In genomic region chr9:121631978-121632418, GRCh38 we compare ENCODE assay signal across 19 cellular contexts. TPM values are rescaled to one million over a fixed set of nuclear protein-coding genes. Genes with fewer than 3 reads are reported as not detected.
DNase-seq lines count a peak whose midpoint lies in the region; ATAC-seq and TF ChIP-seq lines count a peak whose summit lies in the region.
"Had no signal": no experiment of that assay in that cellular context is flagged by ENCODE, and none has a peak within 500 bp of the region (broad histone marks: within the 10 kb centered on the region; RNA-seq: fewer than 3 reads in every experiment).

No MANE protein-coding gene starts in this region.

- H2AK5ac ChIP-seq in H9 (ENCODE audit: insufficient read length, low read length) (no peak overlapping the region), mesendoderm (ENCODE audit: low read length) (no peak overlapping the region)

- no peak overlapping the region for H4K91ac ChIP-seq in H9 (ENCODE audit: insufficient read length, low read depth, low read length)

- H2BK15ac ChIP-seq in H9 (ENCODE audit: low read depth, low read length) (no peak overlapping the region), mesendoderm (replicated peaks; ENCODE audit: low read depth) (no peak overlapping the region)

- H4K5ac ChIP-seq in H9 (ENCODE audit: insufficient read length, low read depth, low read length) = no peak overlapping the region
- H4K5ac ChIP-seq in mesendoderm (ENCODE audit: low read length) = no peak overlapping the region

- H3K4me3 ChIP-seq in gastrocnemius medialis (no peak overlapping the region), spleen (no peak overlapping the region), mesendoderm (ENCODE audit: low read length) (no peak overlapping the region)

- H3K36me3 Mint-ChIP-seq in H9 (ENCODE audit: insufficient read depth in 1 of 3, low read depth in 3 of 3) = no peaks in the 10 kb centered on the region
- no peaks in the 10 kb centered on the region for H3K36me3 Mint-ChIP-seq in nephron (ENCODE audit: low read depth)
- H3K36me3 Mint-ChIP-seq: CD8-positive, alpha-beta memory T cell had no signal

- H3K27me3 ChIP-seq in H9 (ENCODE audit: insufficient read depth, low read length) (no peaks in the 10 kb centered on the region), gastrocnemius medialis (no peaks in the 10 kb centered on the region), spleen (replicated peaks in 1 of 7) (peaks cover 0 to 24% (median 0%) of the 10 kb centered on the region in 7 donors), mesendoderm (ENCODE audit: insufficient read depth, low read length, poor library complexity) (no peaks in the 10 kb centered on the region)

- H3K23ac ChIP-seq in H9 (ENCODE audit: insufficient read length, low read depth, low read length) (no peak overlapping the region), mesendoderm (ENCODE audit: low read length) (no peak overlapping the region)

- H3K9me3 Mint-ChIP-seq in H9 (no peaks in the 10 kb centered on the region; a peak in 1 of 5 replicates), nephron (no peaks in the 10 kb centered on the region)
- H3K9me3 Mint-ChIP-seq: CD8-positive, alpha-beta memory T cell; IgD-negative memory B cell had no signal

- H2BK12ac ChIP-seq in H9 (ENCODE audit: insufficient read length, low read depth, low read length) = no peak overlapping the region

- H3K4me3 Mint-ChIP-seq in H9 (no peak overlapping the region), nephron (no peak overlapping the region)
- H3K4me3 Mint-ChIP-seq: CD8-positive, alpha-beta memory T cell had no signal

- no peak for TF ChIP-seq CTCF in H9 (conservative IDR thresholded peaks at IDR 0.05)
- no peak for TF ChIP-seq CTCF in nephron (IDR thresholded peaks at IDR 0.05; ENCODE audit: unreplicated experiment in 3 of 3)
- TF ChIP-seq CTCF in gastrocnemius medialis (IDR thresholded peaks at IDR 0.05 in 4 of 5, conservative IDR thresholded peaks at IDR 0.05 in 1 of 5) = no peak
- TF ChIP-seq CTCF in spleen (IDR thresholded peaks at IDR 0.05 in 8 of 11, conservative IDR thresholded peaks at IDR 0.05 in 3 of 11) = no peak

- H3K9me3 ChIP-seq in H9 (ENCODE audit: control insufficient read depth, low read depth, low read length) = no peaks in the 10 kb centered on the region
- no peaks in the 10 kb centered on the region for H3K9me3 ChIP-seq in gastrocnemius medialis
- H3K9me3 ChIP-seq in spleen = no peaks in the 10 kb centered on the region

- no peaks in the 10 kb centered on the region for H3K79me2 ChIP-seq in H9 (ENCODE audit: insufficient read depth, low read length)
- no peaks in the 10 kb centered on the region for H3K79me2 ChIP-seq in mesendoderm (ENCODE audit: control insufficient read depth, insufficient read depth, low read length)

- H2BK120ac ChIP-seq in H9 (ENCODE audit: low read depth, low read length, poor library complexity, severe bottlenecking) (no peak overlapping the region), mesendoderm (ENCODE audit: low read depth, low read length) (no peak overlapping the region)

- no peaks in the 10 kb centered on the region for H4K20me1 ChIP-seq in H9 (ENCODE audit: control insufficient read depth, insufficient read depth, insufficient read length)

- in situ Hi-C loops in gastrocnemius medialis (cut with MboI; ENCODE audit: low sequenced_read_pairs in 4 of 4) = no loop called here

- TF ChIP-seq POLR2A in gastrocnemius medialis (IDR thresholded peaks at IDR 0.05) = no peak
- no peak for TF ChIP-seq POLR2A in spleen (IDR thresholded peaks at IDR 0.05)

- ATAC-seq in gastrocnemius medialis = peak in 1 of 2 donors; percentile 53
- ATAC-seq in HG03342 (IDR thresholded peaks at IDR 0.05; ENCODE audit: unreplicated experiment) = no peak

- H3K27me3 Mint-ChIP-seq in H9 (ENCODE audit: low read depth) = no peaks in the 10 kb centered on the region; the same call in 1 of the 2 replicates
- peaks cover 11% of the 10 kb centered on the region for H3K27me3 Mint-ChIP-seq in nephron (ENCODE audit: low read depth)

- H3K18ac ChIP-seq in H9 (ENCODE audit: insufficient read length, low read depth, low read length) = no peak overlapping the region
- H3K18ac ChIP-seq in mesendoderm (ENCODE audit: low read length) = no peak overlapping the region

- H3K27ac ChIP-seq in H9 (ENCODE audit: insufficient read length, low read depth, low read length) (no peak overlapping the region), gastrocnemius medialis (peak overlapping the region in 3 of 4 donors; percentile 7 to 38 (median 21)), spleen (no peak overlapping the region), mesendoderm (ENCODE audit: low read depth, low read length) (no peak overlapping the region)
- H3K27ac ChIP-seq: C4-2B had no signal

- H3K23me2 ChIP-seq in H9 (ENCODE audit: insufficient read length, low read depth, low read length, poor library complexity, severe bottlenecking) = peaks cover 3% of the 10 kb centered on the region

- no peak overlapping the region for H3T11ph ChIP-seq in H9 (ENCODE audit: low read length)

- no peak overlapping the region for H3K9ac ChIP-seq in H9 (ENCODE audit: extremely low read depth, insufficient read length, low read length)
- no peak overlapping the region for H3K9ac ChIP-seq in mesendoderm (ENCODE audit: low read length)

- no peak overlapping the region for H2BK20ac ChIP-seq in H9 (ENCODE audit: low read depth, low read length, poor library complexity, severe bottlenecking)

- H3K56ac ChIP-seq in H9 (ENCODE audit: insufficient read length, low read depth, low read length) (no peak overlapping the region), mesendoderm (ENCODE audit: low read length) (no peak overlapping the region)

- peaks cover 22 to 29% of the 10 kb centered on the region in 2 experiments for H3K4me1 Mint-ChIP-seq in H9
- H3K4me1 Mint-ChIP-seq in nephron = peaks cover 54% of the 10 kb centered on the region

- no peak overlapping the region for H2AFZ ChIP-seq in H9 (ENCODE audit: low read length)

- no peak overlapping the region for H4K8ac ChIP-seq in H9 (replicated peaks; ENCODE audit: insufficient read length, low read depth, low read length)
- no peak overlapping the region for H4K8ac ChIP-seq in mesendoderm (ENCODE audit: low read depth, low read length)

- H3K79me1 ChIP-seq in H9 (ENCODE audit: insufficient read depth, low read depth, low read length, poor library complexity, severe bottlenecking) (no peaks in the 10 kb centered on the region), mesendoderm (ENCODE audit: low read length) (no peaks in the 10 kb centered on the region)

- H3K4me1 ChIP-seq in H9 (ENCODE audit: insufficient read depth, low read length) (no peaks in the 10 kb centered on the region), gastrocnemius medialis (peaks cover 36 to 59% of the 10 kb centered on the region in 2 donors), spleen (peaks cover 0 to 30% (median 16%) of the 10 kb centered on the region in 6 donors), mesendoderm (ENCODE audit: control insufficient read depth, low read depth, low read length) (no peaks in the 10 kb centered on the region)

- H3K4me2 ChIP-seq in H9 (ENCODE audit: insufficient read depth, insufficient read length, low read length) (no peak overlapping the region), mesendoderm (ENCODE audit: low read length) (no peak overlapping the region)

- no peak overlapping the region for H3K4ac ChIP-seq in H9 (ENCODE audit: low read depth, low read length)
- H3K4ac ChIP-seq in mesendoderm (ENCODE audit: low read depth, low read length) = no peak overlapping the region

- no peak for DNase-seq in H9
- peak; percentile 52 for DNase-seq in cerebellum (ENCODE audit: low spot score)
- DNase-seq in gastrocnemius medialis = no peak
- no peak for DNase-seq in spleen
- DNase-seq in mesendoderm = no peak
- DNase-seq: ACHN; Calu3; CD8-positive, alpha-beta memory T cell; DMS153; GOT3; NCI-H1105 treated with DMSO at 0.1 percent for 48 hours; NCI-H1694; NCI-H2081; NCI-H2171 treated with DMSO at 0.1 percent for 48 hours; OCI-M1 had no signal

- H3K36me3 ChIP-seq in gastrocnemius medialis = no peaks in the 10 kb centered on the region
- H3K36me3 ChIP-seq in spleen = no peaks in the 10 kb centered on the region
- H3K36me3 ChIP-seq in mesendoderm (ENCODE audit: control insufficient read depth, insufficient read depth, low read length) = no peaks in the 10 kb centered on the region

- H3K27ac Mint-ChIP-seq in H9 (peak overlapping the region in 2 of 3 experiments; percentile 62 to 79; a peak in 3 of 7 replicates), nephron (peak overlapping the region in 2 of 3 experiments; percentile 12 to 41)
- H3K27ac Mint-ChIP-seq: CD8-positive, alpha-beta memory T cell; IgD-negative memory B cell had no signal

- intact Hi-C loops in gastrocnemius medialis (cut with DNase I; ENCODE audit: low total_unique reads) (no loop called here), spleen (cut with DNase I; ENCODE audit: low total_unique reads) (no loop called here)

- no peak overlapping the region for H3K14ac ChIP-seq in H9 (ENCODE audit: insufficient read depth, low read length)

- H2BK5ac ChIP-seq in H9 (ENCODE audit: insufficient read length, low read length) = no peak overlapping the region
- no peak overlapping the region for H2BK5ac ChIP-seq in mesendoderm (ENCODE audit: low read length)

- WGBS in H9 (ENCODE audit: extremely low coverage, insufficient read length, low lambda C conversion rate) = no CpG with 5 or more reads among the region's 18 CpGs
- 85 to 93% (median 88%) methylated on average over 18 of the region's 18 CpGs for WGBS in spleen, 5 donors
- WGBS in mesendoderm (ENCODE audit: extremely low coverage, insufficient coverage, low lambda C conversion rate) = no CpG with 5 or more reads among the region's 18 CpGs

RNA-seq across cellular contexts. Expression of gene DAB2IP, which starts 19.4 kb away (rescaled TPM):
- total RNA-seq in H9 (2021) (22.0 and 22.6 TPM in 2 replicates), cerebellum (17.1 TPM), gastrocnemius medialis (10 to 100 TPM; 22.7 to 68.2 (median 37.4) TPM), spleen (10 to 100 TPM; 34.1 to 83.0 (median 48.5) TPM)
- 10 to 100 TPM in 1 of 3 donors, 1 to 10 TPM in 2; 5.0 to 24.2 (median 6.0) TPM for polyA plus RNA-seq in spleen
- 21.8 TPM for polyA plus RNA-seq in mesendoderm (2013, experiment 1 of 2)
- polyA plus RNA-seq in mesendoderm (2013, experiment 2 of 2) = 21.4 TPM
- polyA plus RNA-seq: IgD-negative memory B cell had no signal

Comparison
In these comparisons a context has a peak if more than half of its experiments do, and no peak if none do; other contexts are left out.
1. H3K27ac ChIP-seq: peak in gastrocnemius medialis (3 of 4); none in H9 (single experiment), spleen (0 of 8) and mesendoderm (single experiment).